ENCODE assay signal across 8 cellular contexts in genomic region chr15:66294157-66294931, GRCh38. TPM values are rescaled to one million over a fixed set of nuclear protein-coding genes. Genes with fewer than 3 reads are reported as not detected.
DNase-seq lines count a peak whose midpoint lies in the region; FAIRE-seq and TF ChIP-seq lines count a peak whose summit lies in the region.

No MANE protein-coding gene starts in this region.

- 6% methylated on average over 16 of the region's 16 CpGs for WGBS in liver

- TF ChIP-seq CTCF in Caco-2 (IDR thresholded peaks at IDR 0.05; ENCODE audit: insufficient read depth in 1 of 2, low read depth in 1 of 2, low read length in 1 of 2, severe bottlenecking in 1 of 2, unreplicated experiment in 1 of 2): no peak
- no peak for TF ChIP-seq CTCF in coronary artery (IDR thresholded peaks at IDR 0.05)
- TF ChIP-seq CTCF in liver (IDR thresholded peaks at IDR 0.05; ENCODE audit: low read depth, low read length, missing input control): no peak

- H3K36me3 Mint-ChIP-seq in Caco-2 (ENCODE audit: insufficient read depth, unreplicated experiment): peaks cover 31% of the 10 kb centered on the region

- CTCF ChIA-PET in Caco-2 (lab: Charles Lee): interaction anchor here (1.0 to 2.6 kb wide), 2 partner anchors 204 to 300 kb away, joined by 3 to 8 read pairs; no protein-coding TSS in a partner anchor

- H3K4me1 Mint-ChIP-seq in Caco-2 (ENCODE audit: low read depth, unreplicated experiment): peaks cover 6% of the 10 kb centered on the region

- no peak for FAIRE-seq in HTR-8/SVneo (lab: Jason Lieb, UNC)

- no peaks in the 10 kb centered on the region for H3K9me3 Mint-ChIP-seq in Caco-2 (ENCODE audit: unreplicated experiment)

- DNase-seq in Caco-2 (peak in 1 of 2 experiments; percentile 38), GM19240 (ENCODE audit: insufficient read length, low spot score) (peak; percentile 26), HTR-8/SVneo (ENCODE audit: insufficient read length, low spot score) (peak; percentile 75), SK-N-DZ (ENCODE audit: low spot score) (peak; percentile 69), coronary artery (ENCODE audit: low spot score) (no peak), T-helper 9 cell (no peak)

- H3K9ac ChIP-seq in liver (ENCODE audit: low read depth in 1 of 2, low read length in 2 of 2) (peak overlapping the region; percentile 70 to 78), subcutaneous abdominal adipose tissue (ENCODE audit: low read length in 5 of 5) (peak overlapping the region; percentile 92 to 98 (median 96))

- peak overlapping the region; percentile 91 for H3K4me3 Mint-ChIP-seq in Caco-2 (ENCODE audit: unreplicated experiment)

- H3K36me3 ChIP-seq in Caco-2 (ENCODE audit: control insufficient read depth, insufficient read depth, low read length) (no peaks in the 10 kb centered on the region), liver (ENCODE audit: control insufficient read depth in 4 of 4, insufficient read depth in 3 of 4, low read depth in 1 of 4, low read length in 3 of 4) (peaks cover 0 to 2% (median 0%) of the 10 kb centered on the region in 4 donors), subcutaneous abdominal adipose tissue (ENCODE audit: control insufficient read depth in 5 of 5, insufficient read depth in 5 of 5, low read length in 5 of 5) (peaks cover 0 to 5% (median 0%) of the 10 kb centered on the region in 5 donors)

- no peaks in the 10 kb centered on the region for H3K27me3 ChIP-seq in Caco-2 (replicated peaks; ENCODE audit: control insufficient read depth, insufficient read depth, low read length)
- H3K27me3 ChIP-seq in liver (ENCODE audit: control insufficient read depth in 4 of 4, insufficient read depth in 4 of 4, low read length in 3 of 4): no peaks in the 10 kb centered on the region
- H3K27me3 ChIP-seq in subcutaneous abdominal adipose tissue (ENCODE audit: control insufficient read depth in 5 of 5, insufficient read depth in 4 of 5, low read length in 5 of 5): no peaks in the 10 kb centered on the region

- peaks cover 13% of the 10 kb centered on the region; the same call in 1 of the 2 replicates for H3K4me1 ChIP-seq in Caco-2
- H3K4me1 ChIP-seq in liver (ENCODE audit: control insufficient read depth in 4 of 4, insufficient read depth in 4 of 4, low read length in 3 of 4): peaks cover 0 to 18% (median 12%) of the 10 kb centered on the region in 4 donors
- peaks cover 6 to 32% (median 26%) of the 10 kb centered on the region in 5 donors for H3K4me1 ChIP-seq in subcutaneous abdominal adipose tissue (ENCODE audit: control insufficient read depth in 5 of 5, insufficient read depth in 5 of 5, low read length in 5 of 5)

- no peaks in the 10 kb centered on the region for H3K9me3 ChIP-seq in Caco-2
- H3K9me3 ChIP-seq in liver (ENCODE audit: control insufficient read depth in 4 of 4, low read length in 3 of 4): no peaks in the 10 kb centered on the region
- no peaks in the 10 kb centered on the region for H3K9me3 ChIP-seq in subcutaneous abdominal adipose tissue (ENCODE audit: control insufficient read depth in 5 of 5, low read length in 5 of 5)

- peak overlapping the region; percentile 53 to 93 for H3K27ac ChIP-seq in coronary artery
- H3K27ac ChIP-seq in liver (ENCODE audit: low read depth in 1 of 2, low read length in 2 of 2): peak overlapping the region; percentile 68 to 72
- H3K27ac ChIP-seq in subcutaneous abdominal adipose tissue (ENCODE audit: low read depth, low read length): peak overlapping the region; percentile 81

- H3K27me3 Mint-ChIP-seq in Caco-2 (ENCODE audit: insufficient read depth, unreplicated experiment): no peaks in the 10 kb centered on the region

- POLR2A ChIA-PET in Caco-2 (lab: Charles Lee): interaction anchor here (0.5 to 0.6 kb wide), 4 partner anchors 53 to 208 kb away, joined by 3 to 7 read pairs (median 4); no protein-coding TSS in a partner anchor

- intact Hi-C loops in Caco-2 (cut with micrococcal nuclease; ENCODE audit: unreplicated experiment): no loop called here

- no peak for TF ChIP-seq RAD21 in liver (IDR thresholded peaks at IDR 0.05)

- BruUV-seq in Caco-2 (replicated peaks; lab: Mats Ljungman, UMichigan): no TSS peak

- peak overlapping the region; percentile 86 for H3K27ac Mint-ChIP-seq in Caco-2 (ENCODE audit: unreplicated experiment)

- H3K4me3 ChIP-seq in Caco-2 (ENCODE audit: low read depth, low read length) (peak overlapping the region; percentile 72), coronary artery (peak overlapping the region; percentile 96), liver (ENCODE audit: low read depth in 1 of 3, low read length in 3 of 3) (peak overlapping the region; percentile 57 to 96 (median 66)), subcutaneous abdominal adipose tissue (ENCODE audit: low read depth in 1 of 5, low read length in 5 of 5) (peak overlapping the region; percentile 64 to 90 (median 83))

TF ChIP-seq in liver, 16 proteins besides CTCF, POLR2A, EP300 and RAD21:
- TF ChIP-seq, protein P1, sequence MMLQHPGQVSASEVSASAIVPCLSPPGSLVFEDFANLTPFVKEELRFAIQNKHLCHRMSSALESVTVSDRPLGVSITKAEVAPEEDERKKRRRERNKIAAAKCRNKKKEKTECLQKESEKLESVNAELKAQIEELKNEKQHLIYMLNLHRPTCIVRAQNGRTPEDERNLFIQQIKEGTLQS (IDR thresholded peaks at IDR 0.05): no peak
- TF ChIP-seq HNF4A (conservative IDR thresholded peaks at IDR 0.05) (peak; percentile 19 to 59), RXRA (IDR thresholded peaks at IDR 0.05) (peak in 1 of 2 donors; percentile 29)
TF ChIP-seq in liver: peak in this region for 2.

RNA-seq across cellular contexts. Expression of gene DIS3L, which starts 1.0 kb away (rescaled TPM):
- total RNA-seq in Caco-2 (2022) (25.3 and 25.6 TPM in 2 replicates), liver (10 to 100 TPM; 17.2 to 40.2 TPM)
- 18.7 and 25.7 TPM in 2 replicates for polyA plus RNA-seq in SK-N-DZ (2014; cell fraction: cytosol; rRNA removed)
- polyA plus RNA-seq in SK-N-DZ (2014; cell fraction: nucleus; rRNA removed): 19.5 and 28.0 TPM in 2 replicates
- polyA plus RNA-seq in liver: 10 to 100 TPM in 1 of 2 donors, 1 to 10 TPM in 1; 9.9 to 14.2 TPM

RNA-seq across cellular contexts. Expression of gene MEGF11, which starts 40.8 kb away (rescaled TPM):
- 0.58 and 0.66 TPM in 2 replicates for total RNA-seq in Caco-2 (2022)
- polyA plus RNA-seq in SK-N-DZ (2014; cell fraction: cytosol; rRNA removed): 0.16 TPM in 1 of 2 replicates, not detected in the other
- 0.09 TPM in 1 of 2 replicates, not detected in the other for polyA plus RNA-seq in SK-N-DZ (2014; cell fraction: nucleus; rRNA removed)
- under 1 TPM; under 0.01 to 0.51 TPM for total RNA-seq in liver
- polyA plus RNA-seq in liver: under 1 TPM in 1 of 2 donors, not detected in 1; 0.03 TPM

Comparison
In these comparisons a context has a peak if more than half of its experiments do, and no peak if none do; other contexts are left out.
1. DNase-seq: peak in GM19240 (single experiment), HTR-8/SVneo (single experiment) and SK-N-DZ (single experiment); none in coronary artery (single experiment) and T-helper 9 cell (single experiment).
2. Peak in every context shown above with its lines, with median percentiles within 50 percentile points of each other: H3K4me3 ChIP-seq and H3K27ac ChIP-seq.